ENCODE assay signal across 24 cellular contexts in the genomic region with DNA sequence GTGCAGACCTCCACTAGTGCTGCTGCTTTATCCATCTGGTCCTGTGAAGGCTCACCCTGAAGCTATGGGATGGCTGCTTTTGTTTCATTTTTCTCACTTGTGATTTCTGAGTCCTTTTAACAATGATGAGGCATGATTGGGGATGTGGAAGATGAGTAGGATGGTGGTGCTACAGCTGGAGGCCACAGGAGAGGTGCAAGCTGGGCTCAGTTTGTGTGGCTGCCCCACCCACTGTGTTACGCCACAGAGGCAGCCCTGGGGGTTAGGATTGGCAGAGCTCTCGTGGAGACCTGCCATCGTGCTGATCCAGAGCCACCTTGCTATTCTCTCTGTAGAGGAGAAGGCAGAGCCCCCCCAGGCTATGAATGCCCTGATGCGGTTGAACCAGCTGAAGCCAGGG. TPM values are rescaled to one million over a fixed set of nuclear protein-coding genes. Genes with fewer than 3 reads are reported as not detected.
DNase-seq lines count a peak whose midpoint lies in the region; ATAC-seq, FAIRE-seq and TF ChIP-seq lines count a peak whose summit lies in the region.
"Had no signal": no experiment of that assay in that cellular context is flagged by ENCODE, and none has a peak within 500 bp of the region (broad histone marks: within the 10 kb centered on the region; RNA-seq: fewer than 3 reads in every experiment).

No MANE protein-coding gene starts in this region.

- DNase-seq in GM12892 (ENCODE audit: insufficient read length): no peak
- peak; percentile 49 for DNase-seq in NB4 (ENCODE audit: low read depth)
- no peak for DNase-seq in BE2C
- no peak for DNase-seq in brain microvascular endothelial cell
- DNase-seq: activated CD4-positive, alpha-beta T cell treated with anti-CD3 and anti-CD28 coated beads, Interleukin-2, amount 10 ng/mL, durations not matched to agents 24 days and 14 days; activated naive CD8-positive, alpha-beta T cell treated with anti-CD3 and anti-CD28 coated beads, Interleukin-2, amount 10 ng/mL, durations not matched to agents 7 days and 5 days; CD4-positive, alpha-beta memory T cell; DMS 273 treated with DMSO at 0.1 percent for 48 hours; head of caudate nucleus; left cardiac atrium; NCI-H1105 treated with DMSO at 0.1 percent for 48 hours; NCI-H2029 treated with DMSO at 0.1 percent for 48 hours; NCI-H2227 treated with DMSO at 0.1 percent for 48 hours; NCI-H69; psoas muscle; RPMI8226; SK-N-SH; upper lobe of left lung had no signal

- FAIRE-seq in GM12892 (lab: Jason Lieb, UNC): no peak
- FAIRE-seq: GM19239 had no signal

- H3K4me3 ChIP-seq in NB4 (ENCODE audit: low read depth, low read length) (no peak overlapping the region), BE2C (ENCODE audit: low read depth, low read length) (no peak overlapping the region), brain microvascular endothelial cell (ENCODE audit: low read depth, low read length) (no peak overlapping the region)
- H3K4me3 ChIP-seq: psoas muscle, upper lobe of left lung had no signal

- ATAC-seq in esophagus mucosa: peak; percentile 37
- ATAC-seq in HG02763 (IDR thresholded peaks at IDR 0.05; ENCODE audit: unreplicated experiment): no peak
- ATAC-seq: left cardiac atrium, psoas muscle had no signal

- peaks cover 98% of the 10 kb centered on the region for H3K36me3 ChIP-seq in BE2C
- H3K36me3 ChIP-seq in brain microvascular endothelial cell (replicated peaks): peaks cover 92% of the 10 kb centered on the region

- TF ChIP-seq CTCF in NB4 (IDR thresholded peaks at IDR 0.05; ENCODE audit: low read depth, low read length) (no peak), BE2C (IDR thresholded peaks at IDR 0.05; ENCODE audit: low read depth, low read length) (no peak), brain microvascular endothelial cell (IDR thresholded peaks at IDR 0.05; ENCODE audit: low read depth, low read length, missing control alignments) (no peak)

- no peaks in the 10 kb centered on the region for H3K4me1 ChIP-seq in BE2C
- H3K4me1 ChIP-seq: psoas muscle, upper lobe of left lung had no signal

- peak; percentile 14 for TF ChIP-seq POLR2A in GM12892 (IDR thresholded peaks at IDR 0.05; ENCODE audit: low read depth, low read length)
- peak; percentile 1 for TF ChIP-seq POLR2A in NB4 (IDR thresholded peaks at IDR 0.05; ENCODE audit: extremely low read depth, insufficient read length)

- in situ Hi-C loops in brain microvascular endothelial cell (cut with HindIII; ENCODE audit: low pct_ligation_motif_present, low sequenced_read_pairs): no loop called here

- H3K27me3 ChIP-seq in BE2C (no peaks in the 10 kb centered on the region), brain microvascular endothelial cell (replicated peaks) (no peaks in the 10 kb centered on the region)
- H3K27me3 ChIP-seq: neutrophil, upper lobe of left lung had no signal

- no peaks in the 10 kb centered on the region for H3K9me3 ChIP-seq in BE2C
- H3K9me3 ChIP-seq: neutrophil, psoas muscle, SK-N-SH, upper lobe of left lung had no signal

- no peak overlapping the region for H3K27ac ChIP-seq in brain microvascular endothelial cell
- H3K27ac ChIP-seq: epithelial cell of prostate, neutrophil, psoas muscle, upper lobe of left lung, VCaP had no signal

RNA-seq across cellular contexts. Expression of gene QTRT1, which starts 19.6 kb away (rescaled TPM):
- polyA plus RNA-seq in GM12892 (2012; ENCODE audit: missing spikeins): 33.5 TPM
- 30.5 TPM for total RNA-seq in esophagus mucosa
- polyA plus RNA-seq in BE2C (2012; ENCODE audit: insufficient read depth, insufficient read length, low read depth): 169 TPM

RNA-seq across cellular contexts. Expression of gene ILF3, which starts 27.5 kb away (rescaled TPM):
- polyA plus RNA-seq in GM12892 (2012; ENCODE audit: missing spikeins): 171 TPM
- total RNA-seq in esophagus mucosa: 160 TPM
- 341 TPM for polyA plus RNA-seq in BE2C (2012; ENCODE audit: insufficient read depth, insufficient read length, low read depth)

RNA-seq across cellular contexts. Expression of gene DNM2, which starts 36.2 kb away (rescaled TPM):
- polyA plus RNA-seq in GM12892 (2012; ENCODE audit: missing spikeins): 67.1 TPM
- total RNA-seq in esophagus mucosa: 79.8 TPM
- 173 TPM for polyA plus RNA-seq in BE2C (2012; ENCODE audit: insufficient read depth, insufficient read length, low read depth)

RNA-seq across cellular contexts. Expression of gene SLC44A2, which starts 56.3 kb away (rescaled TPM):
- polyA plus RNA-seq in GM12892 (2012; ENCODE audit: missing spikeins): 27.4 TPM
- total RNA-seq in esophagus mucosa: 109 TPM
- polyA plus RNA-seq in BE2C (2012; ENCODE audit: insufficient read depth, insufficient read length, low read depth): 5.8 TPM
